1 cellular context compared by ENCODE assay signal in the genomic region with DNA sequence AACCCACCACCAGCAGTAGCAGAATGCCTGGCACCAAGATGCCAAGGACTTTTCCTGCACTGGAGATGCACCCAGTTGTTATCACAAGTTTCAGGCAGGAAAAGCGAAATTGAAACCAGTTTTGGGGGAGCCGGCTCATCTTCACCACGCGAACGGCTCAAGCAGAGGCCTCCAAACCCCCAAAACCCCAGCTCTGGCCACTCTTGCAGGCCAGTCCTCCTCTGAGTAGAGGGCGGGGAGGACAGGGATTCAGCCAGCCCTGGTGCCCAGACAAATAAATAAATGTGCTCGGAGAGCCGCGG.
TF ChIP-seq lines count a peak whose summit lies in the region.

No MANE protein-coding gene starts in this region.

TF ChIP-seq in WTC11, 78 proteins besides CTCF, POLR2A, EP300 and RAD21 (continued from another document):
- TF ChIP-seq AFF4 (CRISPR knock-in tag; IDR thresholded peaks at IDR 0.05; ENCODE audit: borderline replicate concordance) (no peak), ZNF138 (CRISPR knock-in tag; conservative IDR thresholded peaks at IDR 0.05) (no peak), ATF1 (CRISPR knock-in tag; IDR thresholded peaks at IDR 0.05) (no peak), ATF6 (CRISPR knock-in tag; IDR thresholded peaks at IDR 0.05) (no peak), OVOL2 (CRISPR knock-in tag; IDR thresholded peaks at IDR 0.05; ENCODE audit: borderline replicate concordance) (no peak), FOXP4 (CRISPR knock-in tag; IDR thresholded peaks at IDR 0.05) (no peak), FOXP1 (CRISPR knock-in tag; IDR thresholded peaks at IDR 0.05; ENCODE audit: borderline replicate concordance) (no peak), MYBL2 (CRISPR knock-in tag; IDR thresholded peaks at IDR 0.05) (no peak), JUN (CRISPR knock-in tag; IDR thresholded peaks at IDR 0.05) (no peak)
